ENCODE assay signal across 1 cellular context in the genomic region with DNA sequence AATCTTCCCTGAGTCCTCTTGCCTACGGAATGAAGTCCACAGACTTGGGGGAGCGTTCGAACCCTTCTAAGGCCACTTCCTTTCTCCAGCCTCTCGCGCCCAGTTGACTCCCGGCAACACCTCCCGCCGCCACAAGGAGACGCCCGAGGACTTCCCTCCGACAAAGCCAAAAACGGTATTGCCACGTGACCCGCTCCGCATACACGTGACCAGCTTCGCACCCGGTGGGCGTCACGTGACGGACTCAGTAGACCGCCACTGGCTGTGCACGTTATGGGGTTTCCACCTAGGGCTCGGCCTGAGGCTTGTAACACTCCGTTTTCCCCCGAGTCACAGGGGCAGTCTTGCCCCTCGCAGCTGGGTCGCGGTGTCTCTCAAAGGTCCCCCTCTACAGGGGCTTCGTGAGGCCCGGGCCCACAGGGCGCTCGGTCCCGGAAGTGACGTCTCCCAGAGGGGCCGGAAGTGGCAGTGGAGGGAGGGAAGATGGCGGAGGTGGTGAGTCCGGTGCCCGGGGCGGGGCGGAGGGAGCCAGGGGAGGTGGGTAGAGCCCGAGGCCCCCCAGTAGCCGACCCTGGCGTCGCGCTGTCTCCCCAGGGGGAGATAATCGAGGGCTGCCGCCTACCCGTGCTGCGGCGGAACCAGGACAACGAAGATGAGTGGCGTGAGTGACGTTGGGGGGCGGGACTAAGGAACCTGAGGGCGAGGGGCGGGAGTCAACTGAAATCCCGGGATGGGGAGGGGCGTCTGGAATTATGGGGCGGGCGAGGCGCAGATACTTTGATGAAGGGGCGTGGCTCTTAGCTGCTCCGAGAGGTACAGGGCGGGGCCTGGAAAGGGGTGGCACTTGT.
TF ChIP-seq lines count a peak whose summit lies in the region.

TSS of gene KAT5 (plus strand) at position 468 of the 848 bp plus-strand sequence. CDS start at position 484, 16 bp downstream.

TF ChIP-seq in HepG2, 621 proteins besides CTCF, POLR2A, EP300 and RAD21 (continued from another document and continues in another):
- TF ChIP-seq THAP8 (CRISPR knock-in tag; IDR thresholded peaks at IDR 0.05; ENCODE audit: borderline replicate concordance) (0 out of 2 replicates have a peak, but pooled peaks have one; percentile 43), DNMT3B (CRISPR knock-in tag; conservative IDR thresholded peaks at IDR 0.05) (peak; percentile 94; the same call in 1 of the 2 replicates), NAIF1 (CRISPR knock-in tag; IDR thresholded peaks at IDR 0.05; ENCODE audit: borderline replicate concordance) (0 out of 2 replicates have a peak, but pooled peaks have one; percentile 71), KAT2B (IDR thresholded peaks at IDR 0.05; ENCODE audit: borderline replicate concordance, low read depth, low read length) (no peak), ELF3 (CRISPR knock-in tag; IDR thresholded peaks at IDR 0.05) (peak; percentile 49), PHF21A (CRISPR knock-in tag; IDR thresholded peaks at IDR 0.05) (0 out of 2 replicates have a peak, but pooled peaks have one; percentile 64), HNRNPH1 (optimal IDR thresholded peaks at IDR 0.05; ENCODE audit: low read depth, low read length) (peak; percentile 94), SMAD1 (CRISPR knock-in tag; IDR thresholded peaks at IDR 0.05; ENCODE audit: borderline replicate concordance, low read depth) (peak; percentile 82), ZBTB7B (CRISPR knock-in tag; IDR thresholded peaks at IDR 0.05) (0 out of 2 replicates have a peak, but pooled peaks have one; percentile 15), ZNF251 (CRISPR knock-in tag; IDR thresholded peaks at IDR 0.05) (no peak), ZNF879 (CRISPR knock-in tag; IDR thresholded peaks at IDR 0.05) (peak; percentile 97), AGO2 (optimal IDR thresholded peaks at IDR 0.05; ENCODE audit: low read depth, low read length) (peak; percentile 83), U2AF1 (optimal IDR thresholded peaks at IDR 0.05; ENCODE audit: low read depth, low read length) (peak; percentile 39), ZNF766 (CRISPR knock-in tag; IDR thresholded peaks at IDR 0.05; ENCODE audit: borderline replicate concordance) (peak; percentile 81; the same call in 1 of the 2 replicates), HMG20A (CRISPR knock-in tag; IDR thresholded peaks at IDR 0.05; ENCODE audit: borderline replicate concordance) (no peak; the same call in 1 of the 2 replicates), NONO (IDR thresholded peaks at IDR 0.05) (no peak), NONO (CRISPR knock-in tag; conservative IDR thresholded peaks at IDR 0.05) (peak; percentile 90), NFE2 (CRISPR knock-in tag; IDR thresholded peaks at IDR 0.05) (no peak), TFDP1 (CRISPR knock-in tag; IDR thresholded peaks at IDR 0.05; ENCODE audit: borderline replicate concordance) (peak; percentile 95), ZNF878 (CRISPR knock-in tag; IDR thresholded peaks at IDR 0.05) (peak; percentile 94), MEIS2 (CRISPR knock-in tag; IDR thresholded peaks at IDR 0.05) (0 out of 2 replicates have a peak, but pooled peaks have one; percentile 73), KDM2A (CRISPR knock-in tag; IDR thresholded peaks at IDR 0.05; ENCODE audit: borderline replicate concordance, low read depth) (peak; percentile 89), TAF1 (CRISPR knock-in tag; IDR thresholded peaks at IDR 0.05) (peak; percentile 83), SP2 (CRISPR knock-in tag; IDR thresholded peaks at IDR 0.05) (peak; percentile 81), PATZ1 (CRISPR knock-in tag; IDR thresholded peaks at IDR 0.05) (peak; percentile 57; the same call in 1 of the 2 replicates), ZNF331 (CRISPR knock-in tag; IDR thresholded peaks at IDR 0.05) (peak; percentile 81), ZKSCAN1 (IDR thresholded peaks at IDR 0.05; ENCODE audit: low read length) (0 out of 2 replicates have a peak, but pooled peaks have one; percentile 22), RBM22 (optimal IDR thresholded peaks at IDR 0.05; ENCODE audit: low read length) (no peak), PLRG1 (conservative IDR thresholded peaks at IDR 0.05) (no peak), ADNP (CRISPR knock-in tag; IDR thresholded peaks at IDR 0.05) (no peak), NKX3-1 (CRISPR knock-in tag; IDR thresholded peaks at IDR 0.05) (peak; percentile 65; the same call in 1 of the 2 replicates), CSRNP2 (CRISPR knock-in tag; conservative IDR thresholded peaks at IDR 0.05; ENCODE audit: low read depth) (peak; percentile 83; the same call in 1 of the 2 replicates), ZNF263 (CRISPR knock-in tag; IDR thresholded peaks at IDR 0.05) (no peak), ZNF720 (CRISPR knock-in tag; IDR thresholded peaks at IDR 0.05) (no peak), ARNTL (CRISPR knock-in tag; IDR thresholded peaks at IDR 0.05) (peak; percentile 99), ZSCAN29 (CRISPR knock-in tag; conservative IDR thresholded peaks at IDR 0.05) (no peak), SNAPC4 (CRISPR knock-in tag; IDR thresholded peaks at IDR 0.05) (peak; percentile 94), ZNF326 (CRISPR knock-in tag; IDR thresholded peaks at IDR 0.05; ENCODE audit: borderline replicate concordance) (no peak), RFX1 (IDR thresholded peaks at IDR 0.05) (no peak), NRL (CRISPR knock-in tag; IDR thresholded peaks at IDR 0.05; ENCODE audit: borderline replicate concordance) (peak; percentile 99), KMT2A (CRISPR knock-in tag; IDR thresholded peaks at IDR 0.05) (peak; percentile 55; the same call in 1 of the 2 replicates), ZNF737 (CRISPR knock-in tag; IDR thresholded peaks at IDR 0.05; ENCODE audit: borderline replicate concordance) (peak; percentile 81; the same call in 1 of the 2 replicates), CBFB (CRISPR knock-in tag; IDR thresholded peaks at IDR 0.05) (peak; percentile 80), SRSF9 (IDR thresholded peaks at IDR 0.05; ENCODE audit: borderline replicate concordance, insufficient read depth, low read depth, low read length, poor library complexity, severe bottlenecking) (no peak)
- TF ChIP-seq, protein P1, sequence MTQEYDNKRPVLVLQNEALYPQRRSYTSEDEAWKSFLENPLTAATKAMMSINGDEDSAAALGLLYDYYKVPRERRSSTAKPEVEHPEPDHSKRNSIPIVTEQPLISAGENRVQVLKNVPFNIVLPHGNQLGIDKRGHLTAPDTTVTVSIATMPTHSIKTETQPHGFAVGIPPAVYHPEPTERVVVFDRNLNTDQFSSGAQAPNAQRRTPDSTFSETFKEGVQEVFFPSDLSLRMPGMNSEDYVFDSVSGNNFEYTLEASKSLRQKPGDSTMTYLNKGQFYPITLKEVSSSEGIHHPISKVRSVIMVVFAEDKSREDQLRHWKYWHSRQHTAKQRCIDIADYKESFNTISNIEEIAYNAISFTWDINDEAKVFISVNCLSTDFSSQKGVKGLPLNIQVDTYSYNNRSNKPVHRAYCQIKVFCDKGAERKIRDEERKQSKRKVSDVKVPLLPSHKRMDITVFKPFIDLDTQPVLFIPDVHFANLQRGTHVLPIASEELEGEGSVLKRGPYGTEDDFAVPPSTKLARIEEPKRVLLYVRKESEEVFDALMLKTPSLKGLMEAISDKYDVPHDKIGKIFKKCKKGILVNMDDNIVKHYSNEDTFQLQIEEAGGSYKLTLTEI (CRISPR knock-in tag; conservative IDR thresholded peaks at IDR 0.05): no peak
- TF ChIP-seq, protein P2, sequence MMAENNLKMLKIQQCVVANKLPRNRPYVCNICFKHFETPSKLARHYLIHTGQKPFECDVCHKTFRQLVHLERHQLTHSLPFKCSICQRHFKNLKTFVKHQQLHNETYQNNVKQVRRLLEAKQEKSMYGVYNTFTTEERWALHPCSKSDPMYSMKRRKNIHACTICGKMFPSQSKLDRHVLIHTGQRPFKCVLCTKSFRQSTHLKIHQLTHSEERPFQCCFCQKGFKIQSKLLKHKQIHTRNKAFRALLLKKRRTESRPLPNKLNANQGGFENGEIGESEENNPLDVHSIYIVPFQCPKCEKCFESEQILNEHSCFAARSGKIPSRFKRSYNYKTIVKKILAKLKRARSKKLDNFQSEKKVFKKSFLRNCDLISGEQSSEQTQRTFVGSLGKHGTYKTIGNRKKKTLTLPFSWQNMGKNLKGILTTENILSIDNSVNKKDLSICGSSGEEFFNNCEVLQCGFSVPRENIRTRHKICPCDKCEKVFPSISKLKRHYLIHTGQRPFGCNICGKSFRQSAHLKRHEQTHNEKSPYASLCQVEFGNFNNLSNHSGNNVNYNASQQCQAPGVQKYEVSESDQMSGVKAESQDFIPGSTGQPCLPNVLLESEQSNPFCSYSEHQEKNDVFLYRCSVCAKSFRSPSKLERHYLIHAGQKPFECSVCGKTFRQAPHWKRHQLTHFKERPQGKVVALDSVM (CRISPR knock-in tag; IDR thresholded peaks at IDR 0.05): no peak
